In genomic region chr14:81396108-81396507, GRCh38 we compare ENCODE assay signal across 27 cellular contexts. TPM values are rescaled to one million over a fixed set of nuclear protein-coding genes. Genes with fewer than 3 reads are reported as not detected.
DNase-seq lines count a peak whose midpoint lies in the region; TF ChIP-seq lines count a peak whose summit lies in the region.
"Had no signal": no experiment of that assay in that cellular context is flagged by ENCODE, and none has a peak within 500 bp of the region (broad histone marks: within the 10 kb centered on the region; RNA-seq: fewer than 3 reads in every experiment).

No MANE protein-coding gene starts in this region.

- DNase-seq in AG08395 (ENCODE audit: low spot score) (peak; percentile 21), LHCN-M2 (ENCODE audit: low read depth) (peak; percentile 28), epithelial cell of esophagus (ENCODE audit: low read depth) (peak; percentile 87), kidney tubule cell (ENCODE audit: low spot score) (peak; percentile 56), NCI-H1694 treated with DMSO at 0.1 percent for 48 hours (lab: John Stamatoyannopoulos, UW) (no peak)
- DNase-seq in stimulated activated CD4-positive, alpha-beta T cell treated with anti-CD3 and anti-CD28 coated beads, Interleukin-15, amount 100 ng/mL, for 24 hours: no peak
- DNase-seq in activated T-cell treated with anti-CD3 and anti-CD28 coated beads, Interleukin-2, amount 50 U/mL, for 48 hours: no peak
- DNase-seq in stimulated activated CD4-positive, alpha-beta T cell treated with anti-CD3 and anti-CD28 coated beads, Interleukin-12 subunit alpha, Interleukin-12 subunit beta, amount 100 ng/mL, for 4 hours: no peak
- DNase-seq: activated CD4-positive, CD25-positive, alpha-beta regulatory T cell treated with anti-CD3 and anti-CD28 coated beads, Interleukin-2, amount 50 U/mL, for 72 hours; activated CD8-positive, alpha-beta T cell treated with anti-CD3 and anti-CD28 coated beads, Interleukin-2, amount 10 ng/mL, durations not matched to agents 7 days and 5 days; activated naive CD4-positive, alpha-beta T cell; activated T-cell treated with anti-CD3 and anti-CD28 coated beads, Interleukin-2, amount 50 U/mL, for 1 hour; amniotic stem cell; gastrocnemius medialis; hypothalamus; islet precursor cell; KG1; NCI-H1930; NCI-H774; SHP77; small intestine; stimulated activated CD4-positive, alpha-beta T cell treated with anti-CD3 and anti-CD28 coated beads, Interleukin-4, amount 100 ng/mL, for 24 hours; tibial artery had no signal

- no peak for TF ChIP-seq CTCF in epithelial cell of esophagus (IDR thresholded peaks at IDR 0.05; ENCODE audit: insufficient read depth, low read depth, low read length, missing control alignments)

- H3K4me3 ChIP-seq in epithelial cell of esophagus (ENCODE audit: low read length): no peak overlapping the region
- H3K4me3 ChIP-seq: A549; BLaER1 treated with 17β-estradiol and CSF1 and Interleukin-3, amounts not matched to agents 10 nM and 100 nM; coronary artery; gastrocnemius medialis; lung; tibial artery had no signal

RNA-seq across cellular contexts. Expression of gene STON2, which starts 4.0 kb away (rescaled TPM):
- total RNA-seq in LHCN-M2 (2014; rRNA removed): 36.2 and 44.5 TPM in 2 replicates
- polyA plus RNA-seq in LHCN-M2 (2012): 0.55 TPM

Comparison
In these comparisons a context has a peak if more than half of its experiments do, and no peak if none do; other contexts are left out.
1. DNase-seq: peak in AG08395 (single experiment), LHCN-M2 (single experiment), epithelial cell of esophagus (single experiment) and kidney tubule cell (single experiment); none in stimulated activated CD4-positive, alpha-beta T cell treated with anti-CD3 and anti-CD28 coated beads, Interleukin-15, amount 100 ng/mL, for 24 hours (single experiment), NCI-H1694 treated with DMSO at 0.1 percent for 48 hours (single experiment), activated T-cell treated with anti-CD3 and anti-CD28 coated beads, Interleukin-2, amount 50 U/mL, for 48 hours (0 of 2) and stimulated activated CD4-positive, alpha-beta T cell treated with anti-CD3 and anti-CD28 coated beads, Interleukin-12 subunit alpha, Interleukin-12 subunit beta, amount 100 ng/mL, for 4 hours (single experiment).